In genomic region chr10:100510533-100511308, GRCh38 we compare ENCODE assay signal across 8 cellular contexts. TPM values are rescaled to one million over a fixed set of nuclear protein-coding genes. Genes with fewer than 3 reads are reported as not detected.
DNase-seq lines count a peak whose midpoint lies in the region; ATAC-seq and TF ChIP-seq lines count a peak whose summit lies in the region.

No MANE protein-coding gene starts in this region.

- H3K4me3 ChIP-seq in epithelial cell of esophagus (ENCODE audit: low read length), result no peak overlapping the region
- H3K4me3 ChIP-seq in testis, result no peak overlapping the region
- no peak overlapping the region for H3K4me3 ChIP-seq in gastroesophageal sphincter

- WGBS in testis, 2 donors, result 92 to 96% methylated on average over 7 of the region's 7 CpGs
- WGBS in gastroesophageal sphincter (ENCODE audit: low coverage in 1 of 2), 2 donors, result 74 to 85% methylated on average over 5 to 6 of the region's 7 CpGs

- TF ChIP-seq EP300 in gastroesophageal sphincter (IDR thresholded peaks at IDR 0.05), result no peak

- peak overlapping the region; percentile 82 to 99 for H3K27ac Mint-ChIP-seq in stimulated activated naive CD8-positive, alpha-beta T cell treated with anti-CD3 and anti-CD28 coated beads, Interleukin-15, amount 100 ng/mL, for 72 hours
- no peak overlapping the region for H3K27ac Mint-ChIP-seq in progenitor cell of endocrine pancreas

- H3K4me1 Mint-ChIP-seq in stimulated activated naive CD8-positive, alpha-beta T cell treated with anti-CD3 and anti-CD28 coated beads, Interleukin-15, amount 100 ng/mL, for 72 hours, result peaks cover 79% of the 10 kb centered on the region
- peaks cover 2% of the 10 kb centered on the region for H3K4me1 Mint-ChIP-seq in progenitor cell of endocrine pancreas (ENCODE audit: low read depth)

- no peak for TF ChIP-seq CTCF in epithelial cell of esophagus (IDR thresholded peaks at IDR 0.05; ENCODE audit: insufficient read depth, low read depth, low read length, missing control alignments)
- no peak for TF ChIP-seq CTCF in progenitor cell of endocrine pancreas (IDR thresholded peaks at IDR 0.05; ENCODE audit: unreplicated experiment)
- TF ChIP-seq CTCF in testis (IDR thresholded peaks at IDR 0.05), result no peak
- no peak for TF ChIP-seq CTCF in gastroesophageal sphincter (IDR thresholded peaks at IDR 0.05)

- ATAC-seq in stimulated activated naive CD8-positive, alpha-beta T cell treated with anti-CD3 and anti-CD28 coated beads, Interleukin-15, amount 100 ng/mL, for 72 hours, result peak; percentile 87
- no peak for ATAC-seq in gastroesophageal sphincter

- intact Hi-C loops in testis (cut with DNase I; ENCODE audit: low total_unique reads), result no loop called here

- H3K9me3 Mint-ChIP-seq in stimulated activated naive CD8-positive, alpha-beta T cell treated with anti-CD3 and anti-CD28 coated beads, Interleukin-15, amount 100 ng/mL, for 72 hours, result no peaks in the 10 kb centered on the region
- H3K9me3 Mint-ChIP-seq in progenitor cell of endocrine pancreas (ENCODE audit: low read depth), result no peaks in the 10 kb centered on the region

- no peaks in the 10 kb centered on the region for H3K9me3 ChIP-seq in testis
- H3K9me3 ChIP-seq in gastroesophageal sphincter, result no peaks in the 10 kb centered on the region

- peak; percentile 76 for DNase-seq in NCI-H2107 treated with DMSO at 0.1 percent for 48 hours (lab: John Stamatoyannopoulos, UW; ENCODE audit: unreplicated experiment)
- DNase-seq in NCI-H2107 (lab: John Stamatoyannopoulos, UW), result no peak
- DNase-seq in activated CD4-positive, alpha-beta T cell treated with anti-CD3 and anti-CD28 coated beads, Interleukin-2, amount 50 U/mL, for 48 hours, result peak; percentile 52 to 69
- DNase-seq in epithelial cell of esophagus (ENCODE audit: low read depth), result peak; percentile 62
- DNase-seq in stimulated activated naive CD8-positive, alpha-beta T cell treated with anti-CD3 and anti-CD28 coated beads, Interleukin-15, amount 100 ng/mL, for 72 hours, result peak; percentile 76 to 90
- DNase-seq in progenitor cell of endocrine pancreas (ENCODE audit: low spot score, unreplicated experiment), result no peak
- no peak for DNase-seq in testis

- no peaks in the 10 kb centered on the region for H3K27me3 ChIP-seq in testis
- H3K27me3 ChIP-seq in gastroesophageal sphincter, result no peaks in the 10 kb centered on the region

- no peaks in the 10 kb centered on the region for H3K36me3 ChIP-seq in testis (ENCODE audit: low read depth, missing control alignments)
- H3K36me3 ChIP-seq in gastroesophageal sphincter, result peaks cover 0 to 97% of the 10 kb centered on the region in 2 donors

- TF ChIP-seq POLR2A in testis (IDR thresholded peaks at IDR 0.05), result no peak
- no peak for TF ChIP-seq POLR2A in gastroesophageal sphincter (IDR thresholded peaks at IDR 0.05)

- H3K27ac ChIP-seq in testis (no peak overlapping the region), gastroesophageal sphincter (no peak overlapping the region)

- peaks cover 5% of the 10 kb centered on the region for H3K36me3 Mint-ChIP-seq in progenitor cell of endocrine pancreas (ENCODE audit: insufficient read depth)

- peak overlapping the region; percentile 45 for H3K4me3 Mint-ChIP-seq in stimulated activated naive CD8-positive, alpha-beta T cell treated with anti-CD3 and anti-CD28 coated beads, Interleukin-15, amount 100 ng/mL, for 72 hours
- no peak overlapping the region for H3K4me3 Mint-ChIP-seq in progenitor cell of endocrine pancreas (ENCODE audit: low read depth)

- H3K4me1 ChIP-seq in testis (no peaks in the 10 kb centered on the region), gastroesophageal sphincter (no peaks in the 10 kb centered on the region)

- H3K27me3 Mint-ChIP-seq in stimulated activated naive CD8-positive, alpha-beta T cell treated with anti-CD3 and anti-CD28 coated beads, Interleukin-15, amount 100 ng/mL, for 72 hours, result no peaks in the 10 kb centered on the region
- no peaks in the 10 kb centered on the region for H3K27me3 Mint-ChIP-seq in progenitor cell of endocrine pancreas

RNA-seq across cellular contexts. Expression of gene SEC31B, which starts 8.9 kb away (rescaled TPM):
- total RNA-seq in progenitor cell of endocrine pancreas (24.0 and 25.5 TPM in 2 replicates), testis (10 to 100 TPM; 32.8 to 42.0 TPM), gastroesophageal sphincter (10 to 100 TPM in 1 of 4 donors, 1 to 10 TPM in 3; 1.1 to 10.7 (median 6.3) TPM)
- 23.1 TPM for polyA plus RNA-seq in testis (ENCODE audit: insufficient read depth, low read depth, low replicate concordance)

RNA-seq across cellular contexts. Expression of gene NDUFB8, which starts 18.9 kb away (rescaled TPM):
- total RNA-seq in progenitor cell of endocrine pancreas (159 and 167 TPM in 2 replicates), testis (100 to 1,000 TPM; 141 to 219 TPM), gastroesophageal sphincter (100 to 1,000 TPM; 268 to 317 (median 283) TPM)
- polyA plus RNA-seq in testis (ENCODE audit: insufficient read depth, low read depth, low replicate concordance), result 150 TPM

RNA-seq across cellular contexts. Expression of gene HIF1AN, which starts 25.0 kb away (rescaled TPM):
- total RNA-seq in progenitor cell of endocrine pancreas (67.3 and 74.5 TPM in 2 replicates), testis (10 to 100 TPM; 30.9 to 34.3 TPM), gastroesophageal sphincter (10 to 100 TPM in 3 of 4 donors, 1 to 10 TPM in 1; 9.0 to 20.3 (median 15.7) TPM)
- 81.0 TPM for polyA plus RNA-seq in testis (ENCODE audit: insufficient read depth, low read depth, low replicate concordance)

RNA-seq across cellular contexts. Expression of gene WNT8B, which starts 47.9 kb away (rescaled TPM):
- 2.8 and 3.1 TPM in 2 replicates for total RNA-seq in progenitor cell of endocrine pancreas
- under 1 TPM in 1 of 2 donors, not detected in 1; 0.37 TPM for total RNA-seq in testis
- 0.20 TPM for polyA plus RNA-seq in testis (ENCODE audit: insufficient read depth, low read depth, low replicate concordance)
- total RNA-seq in gastroesophageal sphincter, result not detected

Comparison
In these comparisons a context has a peak if more than half of its experiments do, and no peak if none do; other contexts are left out.
1. DNase-seq: peak in NCI-H2107 treated with DMSO at 0.1 percent for 48 hours (single experiment), activated CD4-positive, alpha-beta T cell treated with anti-CD3 and anti-CD28 coated beads, Interleukin-2, amount 50 U/mL, for 48 hours (2 of 2), epithelial cell of esophagus (single experiment) and stimulated activated naive CD8-positive, alpha-beta T cell treated with anti-CD3 and anti-CD28 coated beads, Interleukin-15, amount 100 ng/mL, for 72 hours (2 of 2); none in NCI-H2107 (single experiment), progenitor cell of endocrine pancreas (single experiment) and testis (single experiment).